In the genomic region with DNA sequence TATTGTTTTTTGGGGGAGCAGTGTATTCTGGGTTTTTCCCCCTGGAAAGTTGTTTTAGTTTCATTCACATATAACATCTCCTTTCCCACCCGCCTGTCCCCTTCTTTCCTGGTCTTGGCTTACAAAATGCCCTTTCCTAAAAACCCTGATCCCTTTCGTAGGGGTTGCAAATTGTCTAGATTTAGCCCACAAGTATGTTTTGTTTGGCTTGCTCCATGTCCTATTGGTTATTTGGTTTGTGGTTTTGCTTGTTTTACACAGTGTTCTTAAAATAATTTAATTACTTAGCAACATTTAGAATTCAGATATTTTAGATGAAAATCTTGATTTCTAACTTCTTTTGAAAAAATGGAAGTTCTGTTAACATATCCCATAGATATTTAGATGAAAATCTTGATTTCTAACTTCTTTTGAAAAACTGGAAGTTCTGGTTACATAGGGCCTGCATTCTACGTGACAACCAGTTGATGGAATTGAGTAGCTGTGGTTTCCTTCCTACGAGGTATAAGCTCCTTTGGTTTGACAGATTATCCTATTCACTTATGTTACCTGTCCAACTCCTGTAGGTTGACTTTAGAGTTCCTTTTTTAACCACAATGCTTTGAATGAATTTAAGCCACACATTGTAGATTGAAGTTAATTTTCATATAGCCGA, we compare ENCODE assay signal across 22 cellular contexts.
"Had no signal": no experiment of that assay in that cellular context is flagged by ENCODE, and none has a peak within 500 bp of the region (broad histone marks: within the 10 kb centered on the region; RNA-seq: fewer than 3 reads in every experiment).

No MANE protein-coding gene starts in this region.

- H3K36me3 ChIP-seq: esophagus muscularis mucosa, WERI-Rb-1 had no signal

- H3K27ac Mint-ChIP-seq: activated CD4-positive, alpha-beta memory T cell treated with anti-CD3 and anti-CD28 coated beads for 36 hours; activated naive CD4-positive, alpha-beta T cell treated with anti-CD3 and anti-CD28 coated beads, Interleukin-2, amount 50 U/mL, for 72 hours; activated T-helper 1 cell treated with anti-CD3 and anti-CD28 coated beads, Interleukin-12 subunit alpha, Interleukin-12 subunit beta, Interleukin-2, Interleukin-4 antibody, amounts not matched to agents 30 ng/mL and 10 ng/mL and 1 ng/mL, durations not matched to agents 14 hours and 24 hours and 36 hours; naive B cell; progenitor cell of endocrine pancreas; stimulated activated naive CD8-positive, alpha-beta T cell treated with anti-CD3 and anti-CD28 coated beads, Interleukin-15, Interleukin-2, amounts not matched to agents 100 ng/mL and 50 ng/mL, for 24 hours; type B pancreatic cell had no signal

- H3K4me1 Mint-ChIP-seq: naive B cell had no signal

- H3K27me3 Mint-ChIP-seq: activated CD4-positive, alpha-beta memory T cell treated with anti-CD3 and anti-CD28 coated beads for 36 hours; progenitor cell of endocrine pancreas; stimulated activated naive CD8-positive, alpha-beta T cell treated with anti-CD3 and anti-CD28 coated beads, Interleukin-15, Interleukin-2, amounts not matched to agents 100 ng/mL and 50 ng/mL, for 24 hours; type B pancreatic cell had no signal

- H3K4me3 Mint-ChIP-seq: activated CD4-positive, alpha-beta memory T cell treated with anti-CD3 and anti-CD28 coated beads for 36 hours; activated T-helper 1 cell treated with anti-CD3 and anti-CD28 coated beads, Interleukin-12 subunit alpha, Interleukin-12 subunit beta, Interleukin-2, Interleukin-4 antibody, amounts not matched to agents 30 ng/mL and 10 ng/mL and 1 ng/mL, durations not matched to agents 14 hours and 24 hours and 36 hours; naive B cell; neural crest cell; stimulated activated naive CD8-positive, alpha-beta T cell treated with anti-CD3 and anti-CD28 coated beads, Interleukin-15, Interleukin-2, amounts not matched to agents 100 ng/mL and 50 ng/mL, for 24 hours; type B pancreatic cell had no signal

- H3K9me3 ChIP-seq: esophagus muscularis mucosa had no signal

- DNase-seq: activated CD4-positive, alpha-beta memory T cell treated with anti-CD3 and anti-CD28 coated beads for 36 hours; activated gamma-delta T cell treated with Interleukin-2 at 50 U/mL for 16 hours; activated T-cell treated with anti-CD3 and anti-CD28 coated beads for 4 hours; cerebellar nuclear complex; dermis blood vessel endothelial cell; effector memory CD4-positive, alpha-beta T cell; foreskin melanocyte; glutamatergic neuron; hippocampal formation; kidney; naive B cell; SW 1271; WERI-Rb-1 had no signal

- H3K36me3 Mint-ChIP-seq: activated naive CD4-positive, alpha-beta T cell treated with anti-CD3 and anti-CD28 coated beads, Interleukin-2, amount 50 U/mL, for 72 hours; naive B cell had no signal

- ATAC-seq: activated naive CD4-positive, alpha-beta T cell treated with anti-CD3 and anti-CD28 coated beads, Interleukin-2, amount 50 U/mL, for 72 hours; left lobe of liver had no signal

- H3K27me3 ChIP-seq: esophagus muscularis mucosa had no signal

- H3K27ac ChIP-seq: esophagus muscularis mucosa, skin epidermis, WERI-Rb-1 had no signal

- H3K9me3 Mint-ChIP-seq: activated CD4-positive, alpha-beta memory T cell treated with anti-CD3 and anti-CD28 coated beads for 36 hours; activated naive CD4-positive, alpha-beta T cell treated with anti-CD3 and anti-CD28 coated beads, Interleukin-2, amount 50 U/mL, for 72 hours; activated T-helper 1 cell treated with anti-CD3 and anti-CD28 coated beads, Interleukin-12 subunit alpha, Interleukin-12 subunit beta, Interleukin-2, Interleukin-4 antibody, amounts not matched to agents 30 ng/mL and 10 ng/mL and 1 ng/mL, durations not matched to agents 14 hours and 24 hours and 36 hours; naive B cell; neural crest cell; stimulated activated naive CD8-positive, alpha-beta T cell treated with anti-CD3 and anti-CD28 coated beads, Interleukin-15, Interleukin-2, amounts not matched to agents 100 ng/mL and 50 ng/mL, for 24 hours; type B pancreatic cell had no signal

- H3K4me3 ChIP-seq: esophagus muscularis mucosa, skin epidermis had no signal
